9 cellular contexts compared by ENCODE assay signal in genomic region chr3:139202226-139202958, GRCh38.
DNase-seq lines count a peak whose midpoint lies in the region; ATAC-seq and TF ChIP-seq lines count a peak whose summit lies in the region.
"Had no signal": no experiment of that assay in that cellular context is flagged by ENCODE, and none has a peak within 500 bp of the region (broad histone marks: within the 10 kb centered on the region; RNA-seq: fewer than 3 reads in every experiment).

No MANE protein-coding gene starts in this region.

- no peak overlapping the region for H3K4me3 Mint-ChIP-seq in activated CD4-positive, alpha-beta T cell treated with anti-CD3 and anti-CD28 coated beads, Interleukin-2, amount 10 ng/mL, durations not matched to agents 24 days and 14 days
- no peak overlapping the region for H3K4me3 Mint-ChIP-seq in activated CD8-positive, alpha-beta T cell treated with anti-CD3 and anti-CD28 coated beads for 36 hours

- H4K5ac ChIP-seq in mesendoderm (ENCODE audit: low read length): no peak overlapping the region

- CTCF ChIA-PET in activated CD8-positive, alpha-beta T cell treated with anti-CD3 and anti-CD28 coated beads for 36 hours (lab: Charles Lee): no interaction called here

- H3K4ac ChIP-seq in mesendoderm (ENCODE audit: low read depth, low read length): no peak overlapping the region

- no peak overlapping the region for H3K18ac ChIP-seq in mesendoderm (ENCODE audit: low read length)

- peak; percentile 48 for ATAC-seq in HG03521 (IDR thresholded peaks at IDR 0.05; ENCODE audit: unreplicated experiment)
- ATAC-seq in activated CD8-positive, alpha-beta T cell treated with anti-CD3 and anti-CD28 coated beads for 36 hours: peak; percentile 30
- ATAC-seq in gastrocnemius medialis: no peak

- H3K9me3 ChIP-seq in gastrocnemius medialis: no peaks in the 10 kb centered on the region
- H3K9me3 ChIP-seq in suprapubic skin: no peaks in the 10 kb centered on the region
- H3K9me3 ChIP-seq: thyroid gland had no signal

- no peak overlapping the region for H4K8ac ChIP-seq in mesendoderm (ENCODE audit: low read depth, low read length)

- H3K27ac Mint-ChIP-seq in activated CD4-positive, alpha-beta T cell treated with anti-CD3 and anti-CD28 coated beads, Interleukin-2, amount 10 ng/mL, durations not matched to agents 24 days and 14 days: no peak overlapping the region
- H3K27ac Mint-ChIP-seq in activated CD8-positive, alpha-beta T cell treated with anti-CD3 and anti-CD28 coated beads for 36 hours: no peak overlapping the region

- H3K4me3 ChIP-seq in mesendoderm (ENCODE audit: low read length) (no peak overlapping the region), gastrocnemius medialis (no peak overlapping the region), suprapubic skin (no peak overlapping the region)
- H3K4me3 ChIP-seq: thyroid gland had no signal

- H2AK5ac ChIP-seq in mesendoderm (ENCODE audit: low read length): no peak overlapping the region

- H3K56ac ChIP-seq in mesendoderm (ENCODE audit: low read length): no peak overlapping the region

- no peak overlapping the region for H3K23ac ChIP-seq in mesendoderm (ENCODE audit: low read length)

- H3K79me1 ChIP-seq in mesendoderm (ENCODE audit: low read length): no peaks in the 10 kb centered on the region

- no peak for TF ChIP-seq CTCF in activated CD8-positive, alpha-beta T cell treated with anti-CD3 and anti-CD28 coated beads for 36 hours (IDR thresholded peaks at IDR 0.05)
- TF ChIP-seq CTCF in gastrocnemius medialis (IDR thresholded peaks at IDR 0.05 in 4 of 5, conservative IDR thresholded peaks at IDR 0.05 in 1 of 5) (no peak), suprapubic skin (IDR thresholded peaks at IDR 0.05) (no peak)

- in situ Hi-C loops in gastrocnemius medialis (cut with MboI; ENCODE audit: low sequenced_read_pairs in 4 of 4): no loop called here

- peaks cover 6% of the 10 kb centered on the region for H3K27me3 Mint-ChIP-seq in activated CD4-positive, alpha-beta T cell treated with anti-CD3 and anti-CD28 coated beads, Interleukin-2, amount 10 ng/mL, durations not matched to agents 24 days and 14 days
- peaks cover 5% of the 10 kb centered on the region for H3K27me3 Mint-ChIP-seq in activated CD8-positive, alpha-beta T cell treated with anti-CD3 and anti-CD28 coated beads for 36 hours

- H3K79me2 ChIP-seq in mesendoderm (ENCODE audit: control insufficient read depth, insufficient read depth, low read length): no peaks in the 10 kb centered on the region

- no peak overlapping the region for H3K4me2 ChIP-seq in mesendoderm (ENCODE audit: low read length)

- TF ChIP-seq POLR2A in gastrocnemius medialis (IDR thresholded peaks at IDR 0.05): no peak
- no peak for TF ChIP-seq POLR2A in suprapubic skin (IDR thresholded peaks at IDR 0.05)

- H3K36me3 ChIP-seq in mesendoderm (ENCODE audit: control insufficient read depth, insufficient read depth, low read length) (no peaks in the 10 kb centered on the region), gastrocnemius medialis (no peaks in the 10 kb centered on the region), suprapubic skin (no peaks in the 10 kb centered on the region)
- H3K36me3 ChIP-seq: thyroid gland had no signal

- no peaks in the 10 kb centered on the region for H3K4me1 ChIP-seq in mesendoderm (ENCODE audit: control insufficient read depth, low read depth, low read length)
- no peaks in the 10 kb centered on the region for H3K4me1 ChIP-seq in gastrocnemius medialis
- no peaks in the 10 kb centered on the region for H3K4me1 ChIP-seq in suprapubic skin
- H3K4me1 ChIP-seq: thyroid gland had no signal

- H3K27ac ChIP-seq in mesendoderm (ENCODE audit: low read depth, low read length) (no peak overlapping the region), gastrocnemius medialis (no peak overlapping the region), suprapubic skin (no peak overlapping the region)
- H3K27ac ChIP-seq: thyroid gland had no signal

- H3K27me3 ChIP-seq in mesendoderm (ENCODE audit: insufficient read depth, low read length, poor library complexity) (no peaks in the 10 kb centered on the region), gastrocnemius medialis (no peaks in the 10 kb centered on the region), suprapubic skin (no peaks in the 10 kb centered on the region)
- H3K27me3 ChIP-seq: thyroid gland had no signal

- WGBS in mesendoderm (ENCODE audit: extremely low coverage, insufficient coverage, low lambda C conversion rate): no CpG with 5 or more reads among the region's 5 CpGs
- WGBS in suprapubic skin: 59% methylated on average over 5 of the region's 5 CpGs

- POLR2A ChIA-PET in activated CD8-positive, alpha-beta T cell treated with anti-CD3 and anti-CD28 coated beads for 36 hours (lab: Charles Lee): no interaction called here

- peak; percentile 65 for DNase-seq in activated CD4-positive, alpha-beta T cell treated with anti-CD3 and anti-CD28 coated beads, Interleukin-2, amount 10 ng/mL, durations not matched to agents 24 days and 14 days
- DNase-seq in activated CD4-positive, alpha-beta T cell treated with anti-CD3 and anti-CD28 coated beads for 1 hour: no peak
- DNase-seq in activated CD8-positive, alpha-beta T cell treated with anti-CD3 and anti-CD28 coated beads for 36 hours: peak; percentile 46
- DNase-seq in mesendoderm: peak; percentile 88
- DNase-seq in NCI-H1048 (lab: John Stamatoyannopoulos, UW): no peak
- no peak for DNase-seq in gastrocnemius medialis
- no peak for DNase-seq in suprapubic skin (ENCODE audit: low spot score in 2 of 2)

- H3K9me3 Mint-ChIP-seq in activated CD4-positive, alpha-beta T cell treated with anti-CD3 and anti-CD28 coated beads, Interleukin-2, amount 10 ng/mL, durations not matched to agents 24 days and 14 days: no peaks in the 10 kb centered on the region
- H3K9me3 Mint-ChIP-seq in activated CD8-positive, alpha-beta T cell treated with anti-CD3 and anti-CD28 coated beads for 36 hours: no peaks in the 10 kb centered on the region

- H2BK120ac ChIP-seq in mesendoderm (ENCODE audit: low read depth, low read length): no peak overlapping the region

- intact Hi-C loops in activated CD4-positive, alpha-beta T cell treated with anti-CD3 and anti-CD28 coated beads, Interleukin-2, amount 10 ng/mL, durations not matched to agents 24 days and 14 days (cut with micrococcal nuclease): no loop called here
- intact Hi-C loops in activated CD8-positive, alpha-beta T cell treated with anti-CD3 and anti-CD28 coated beads for 36 hours (cut with micrococcal nuclease): no loop called here
- intact Hi-C loops in gastrocnemius medialis (cut with DNase I; ENCODE audit: low total_unique reads): no loop called here

- no peak for TF ChIP-seq EP300 in suprapubic skin (IDR thresholded peaks at IDR 0.05)

- H2BK15ac ChIP-seq in mesendoderm (replicated peaks; ENCODE audit: low read depth): no peak overlapping the region

- no peaks in the 10 kb centered on the region for H3K4me1 Mint-ChIP-seq in activated CD4-positive, alpha-beta T cell treated with anti-CD3 and anti-CD28 coated beads, Interleukin-2, amount 10 ng/mL, durations not matched to agents 24 days and 14 days
- H3K4me1 Mint-ChIP-seq in activated CD8-positive, alpha-beta T cell treated with anti-CD3 and anti-CD28 coated beads for 36 hours (ENCODE audit: low read depth): no peaks in the 10 kb centered on the region

- H3K9ac ChIP-seq in mesendoderm (ENCODE audit: low read length): no peak overlapping the region

- no peaks in the 10 kb centered on the region for H3K36me3 Mint-ChIP-seq in activated CD4-positive, alpha-beta T cell treated with anti-CD3 and anti-CD28 coated beads, Interleukin-2, amount 10 ng/mL, durations not matched to agents 24 days and 14 days (ENCODE audit: low read depth)
- no peaks in the 10 kb centered on the region for H3K36me3 Mint-ChIP-seq in activated CD8-positive, alpha-beta T cell treated with anti-CD3 and anti-CD28 coated beads for 36 hours (ENCODE audit: low read depth)

- H2BK5ac ChIP-seq in mesendoderm (ENCODE audit: low read length): no peak overlapping the region

Comparison
In these comparisons a context has a peak if more than half of its experiments do, and no peak if none do; other contexts are left out.
1. DNase-seq: peak in activated CD4-positive, alpha-beta T cell treated with anti-CD3 and anti-CD28 coated beads, Interleukin-2, amount 10 ng/mL, durations not matched to agents 24 days and 14 days (single experiment), activated CD8-positive, alpha-beta T cell treated with anti-CD3 and anti-CD28 coated beads for 36 hours (single experiment) and mesendoderm (single experiment); none in activated CD4-positive, alpha-beta T cell treated with anti-CD3 and anti-CD28 coated beads for 1 hour (single experiment), NCI-H1048 (single experiment), gastrocnemius medialis (0 of 2) and suprapubic skin (0 of 2).
2. ATAC-seq: peak in HG03521 (single experiment) and activated CD8-positive, alpha-beta T cell treated with anti-CD3 and anti-CD28 coated beads for 36 hours (single experiment); none in gastrocnemius medialis (0 of 2).